Comparison of ENCODE assay signal across 8 cellular contexts in genomic region chr4:17614416-17615299, GRCh38. TPM values are rescaled to one million over a fixed set of nuclear protein-coding genes. Genes with fewer than 3 reads are reported as not detected.
DNase-seq lines count a peak whose midpoint lies in the region; ATAC-seq and TF ChIP-seq lines count a peak whose summit lies in the region.

MED28 (plus strand) TSS chr4:17614641; CDS start chr4:17614655, 14 bp downstream.

- peaks cover 23% of the 10 kb centered on the region for H3K36me3 Mint-ChIP-seq in T-cell

- CTCF ChIA-PET in T-cell (lab: Charles Lee) = interaction anchor here (0.5 to 3.7 kb wide), 10 partner anchors 10 to 408 kb away, joined by 3 to 18 read pairs (median 4); partner anchors contain the start of gene LAP3 (in 1 of the 2)

- H3K27me3 ChIP-seq in heart right ventricle (no peaks in the 10 kb centered on the region), upper lobe of left lung (no peaks in the 10 kb centered on the region)

- no peak within 1 kb of the TSS for H3K27ac ChIP-seq in adipose tissue (ENCODE audit: low read depth, low read length)
- H3K27ac ChIP-seq in heart right ventricle = peak within 1 kb of the TSS; percentile 43 to 98 (median 84)
- H3K27ac ChIP-seq in upper lobe of left lung = peak within 1 kb of the TSS; percentile 87 to 94 (median 90)

- TF ChIP-seq POLR2A in upper lobe of left lung (IDR thresholded peaks at IDR 0.05) = peak; percentile 64 to 94 (median 90)

- H3K27ac Mint-ChIP-seq in T-cell = peak within 1 kb of the TSS; percentile 99 to 100

- H3K36me3 ChIP-seq in heart right ventricle (peaks cover 0 to 35% (median 6%) of the 10 kb centered on the region in 9 donors), upper lobe of left lung (peaks cover 2 to 26% (median 11%) of the 10 kb centered on the region in 4 donors)

- POLR2A ChIA-PET in T-cell (lab: Charles Lee) = interaction anchor here (0.5 to 1.8 kb wide), 8 partner anchors 12 to 195 kb away, joined by 3 to 9 read pairs (median 4); partner anchors contain the start of gene LAP3 (in 1 of the 2)

- H3K4me3 ChIP-seq in GM12875 (ENCODE audit: low read depth, low read length) = peak within 1 kb of the TSS; percentile 93
- H3K4me3 ChIP-seq in heart right ventricle = peak within 1 kb of the TSS; percentile 66 to 100 (median 87)
- peak within 1 kb of the TSS; percentile 73 to 99 (median 95) for H3K4me3 ChIP-seq in upper lobe of left lung

- peak in 1 of 4 donors; percentile 3 for TF ChIP-seq EP300 in upper lobe of left lung (IDR thresholded peaks at IDR 0.05)

- H3K27me3 Mint-ChIP-seq in T-cell = no peaks in the 10 kb centered on the region

- H3K4me1 ChIP-seq in heart right ventricle = peaks cover 10 to 50% (median 45%) of the 10 kb centered on the region in 9 donors
- peaks cover 29 to 48% (median 36%) of the 10 kb centered on the region in 4 donors for H3K4me1 ChIP-seq in upper lobe of left lung

- peak; percentile 82 for DNase-seq in NCI-H1417 treated with DMSO at 0.1 percent for 48 hours (lab: John Stamatoyannopoulos, UW)
- peak; percentile 84 to 98 (median 93) for DNase-seq in T-cell
- peak; percentile 95 to 96 for DNase-seq in heart right ventricle
- peak; percentile 86 to 99 (median 94) for DNase-seq in posterior cingulate gyrus
- peak; percentile 95 to 97 for DNase-seq in upper lobe of left lung

- intact Hi-C loops in heart right ventricle (cut with DNase I) = loop anchor here in 8 of 10 donors (2.0 to 10.0 kb wide), 6 partner anchors 34 to 200 kb away; partner anchors contain the start of genes LAP3 (in 6 of the 8), DCAF16 (in 1 of the 8) and NCAPG (in 1 of the 8)
- intact Hi-C loops in posterior cingulate gyrus (cut with DNase I) = loop anchor here (1.0 kb wide), 1 partner anchor 37 kb away; the partner anchor contains the start of gene LAP3

- H3K9me3 ChIP-seq in heart right ventricle (no peaks in the 10 kb centered on the region), upper lobe of left lung (no peaks in the 10 kb centered on the region)

- H3K9me3 Mint-ChIP-seq in T-cell = no peaks in the 10 kb centered on the region

- H3K4me1 Mint-ChIP-seq in T-cell = peaks cover 51 to 55% (median 53%) of the 10 kb centered on the region in 3 donors

- 0 to 1% (median 0%) methylated on average over 46 of the region's 46 CpGs for WGBS in adipose tissue, 3 donors
- WGBS in heart right ventricle, 2 donors = 0% methylated on average over 46 of the region's 46 CpGs
- 0 to 1% methylated on average over 33 to 46 of the region's 46 CpGs for WGBS in upper lobe of left lung, 2 donors

- TF ChIP-seq CTCF in GM12875 (IDR thresholded peaks at IDR 0.05; ENCODE audit: borderline replicate concordance, insufficient read depth, low read depth, low read length) (no peak), heart right ventricle (IDR thresholded peaks at IDR 0.05) (peak in 4 of 9 donors; percentile 21 to 43 (median 26)), upper lobe of left lung (IDR thresholded peaks at IDR 0.05) (peak in 4 of 6 experiments; percentile 20 to 37 (median 28))

- H3K4me3 Mint-ChIP-seq in T-cell = peak within 1 kb of the TSS; percentile 95 to 100 (median 99)

- ATAC-seq in HG02763 (IDR thresholded peaks at IDR 0.05; ENCODE audit: unreplicated experiment) (peak; percentile 92), T-cell (replicated peaks in 1 of 4) (peak; percentile 91 to 96 (median 95)), heart right ventricle (peak; percentile 94 to 99 (median 98)), upper lobe of left lung (ENCODE audit: low FRiP score in 2 of 2) (peak; percentile 95 to 98)

RNA-seq across cellular contexts. Expression of gene MED28, which starts in this region (rescaled TPM):
- total RNA-seq in T-cell = 10 to 100 TPM; 50.6 to 75.5 (median 66.2) TPM
- polyA plus RNA-seq in adipose tissue = 10 to 100 TPM in 2 of 3 donors, 1 to 10 TPM in 1; 5.5 to 14.7 (median 13.1) TPM
- total RNA-seq in heart right ventricle = 10 to 100 TPM; 13.8 to 23.1 (median 17.4) TPM
- 1 to 10 TPM; 6.3 to 7.3 TPM for polyA plus RNA-seq in heart right ventricle
- total RNA-seq in upper lobe of left lung = 10 to 100 TPM; 14.7 to 56.2 (median 19.0) TPM
